18 cellular contexts compared by ENCODE assay signal in the genomic region with DNA sequence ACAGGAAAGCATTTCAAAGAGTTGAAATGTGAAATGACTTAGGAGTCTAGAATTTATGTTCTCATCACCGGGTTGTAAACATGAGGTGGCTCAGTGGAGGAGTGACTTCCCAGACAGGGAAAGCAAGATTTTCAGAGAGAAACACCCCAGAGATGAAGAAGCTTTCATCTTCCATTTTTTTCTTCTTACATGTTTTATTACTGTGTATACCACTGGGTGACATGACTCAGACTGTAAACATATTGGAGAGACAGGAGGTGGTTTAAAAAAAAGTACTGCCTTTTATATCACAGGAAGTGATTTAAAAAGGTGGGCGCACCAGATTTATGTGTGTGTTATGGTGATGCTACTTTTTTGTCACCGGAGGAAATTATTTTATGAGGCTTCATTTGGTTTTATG.
DNase-seq lines count a peak whose midpoint lies in the region; ATAC-seq and TF ChIP-seq lines count a peak whose summit lies in the region.
"Had no signal": no experiment of that assay in that cellular context is flagged by ENCODE, and none has a peak within 500 bp of the region (broad histone marks: within the 10 kb centered on the region; RNA-seq: fewer than 3 reads in every experiment).

No MANE protein-coding gene starts in this region.

- H3K4me3 Mint-ChIP-seq in CD8-positive, alpha-beta T cell = no peak overlapping the region
- H3K4me3 Mint-ChIP-seq: activated CD8-positive, alpha-beta memory T cell treated with anti-CD3 and anti-CD28 coated beads, Interleukin-2, amount 10 ng/mL, durations not matched to agents 7 days and 5 days; natural killer cell treated with Interleukin-12 subunit alpha and Interleukin-12 subunit beta and Interleukin-15 and Interleukin-18, amount 100 ng/mL, for 72 hours had no signal

- no peaks in the 10 kb centered on the region for H3K36me3 Mint-ChIP-seq in CD8-positive, alpha-beta T cell

- no peaks in the 10 kb centered on the region for H3K4me1 Mint-ChIP-seq in CD8-positive, alpha-beta T cell (ENCODE audit: low read depth)
- H3K4me1 Mint-ChIP-seq: activated CD8-positive, alpha-beta memory T cell treated with anti-CD3 and anti-CD28 coated beads, Interleukin-2, amount 10 ng/mL, durations not matched to agents 7 days and 5 days had no signal

- DNase-seq in AG08395 (ENCODE audit: low spot score) (peak; percentile 30), cardiac fibroblast (ENCODE audit: low read depth in 2 of 2) (peak; percentile 13 to 27), middle frontal gyrus (ENCODE audit: extremely low spot score, low spot score) (peak; percentile 4), DMS153 (lab: John Stamatoyannopoulos, UW) (no peak)
- DNase-seq in Jurkat, Clone E6-1 (ENCODE audit: low read depth, low spot score) = peak; percentile 2
- DNase-seq in CD8-positive, alpha-beta T cell = no peak
- DNase-seq: activated CD8-positive, alpha-beta memory T cell treated with anti-CD3 and anti-CD28 coated beads, Interleukin-2, amount 10 ng/mL, durations not matched to agents 7 days and 5 days; Calu3; central memory CD4-positive, alpha-beta T cell; left ventricle myocardium inferior; NCI-H1436 treated with DMSO at 0.1 percent for 48 hours; stimulated activated CD4-positive, alpha-beta T cell treated with anti-CD3 and anti-CD28 coated beads, Interleukin-2, amount 100 ng/mL, for 48 hours had no signal

- ATAC-seq in HG03460 (IDR thresholded peaks at IDR 0.05; ENCODE audit: unreplicated experiment) = no peak
- no peak for ATAC-seq in HG03045 (IDR thresholded peaks at IDR 0.05; ENCODE audit: unreplicated experiment)
- no peak for ATAC-seq in CD8-positive, alpha-beta T cell
- ATAC-seq: activated CD8-positive, alpha-beta memory T cell treated with anti-CD3 and anti-CD28 coated beads, Interleukin-2, amount 10 ng/mL, durations not matched to agents 7 days and 5 days; natural killer cell treated with Interleukin-12 subunit alpha and Interleukin-12 subunit beta and Interleukin-15 and Interleukin-18, amount 100 ng/mL, for 72 hours had no signal

- H3K9me3 Mint-ChIP-seq in CD8-positive, alpha-beta T cell = peaks cover 7% of the 10 kb centered on the region
- H3K9me3 Mint-ChIP-seq: natural killer cell treated with Interleukin-12 subunit alpha and Interleukin-12 subunit beta and Interleukin-15 and Interleukin-18, amount 100 ng/mL, for 72 hours had no signal

- no peak overlapping the region for H3K4me3 ChIP-seq in Jurkat, Clone E6-1 (ENCODE audit: low read length)
- no peak overlapping the region for H3K4me3 ChIP-seq in cardiac fibroblast (replicated peaks in 1 of 2; ENCODE audit: low read depth in 2 of 2, low read length in 2 of 2)
- H3K4me3 ChIP-seq in CD8-positive, alpha-beta T cell (ENCODE audit: low read depth, low read length) = no peak overlapping the region
- H3K4me3 ChIP-seq: left ventricle myocardium inferior, right atrium auricular region, tibial nerve had no signal

- H3K9me3 ChIP-seq in CD8-positive, alpha-beta T cell (ENCODE audit: low read length) = no peaks in the 10 kb centered on the region

- H3K27ac ChIP-seq in CD8-positive, alpha-beta T cell (ENCODE audit: low read depth, low read length) = no peak overlapping the region
- H3K27ac ChIP-seq: KMS-11, left ventricle myocardium inferior, right atrium auricular region had no signal

- peaks cover 13% of the 10 kb centered on the region for H3K27me3 Mint-ChIP-seq in CD8-positive, alpha-beta T cell (ENCODE audit: low read depth)
- H3K27me3 Mint-ChIP-seq: activated CD8-positive, alpha-beta memory T cell treated with anti-CD3 and anti-CD28 coated beads, Interleukin-2, amount 10 ng/mL, durations not matched to agents 7 days and 5 days had no signal

- no peak for TF ChIP-seq CTCF in cardiac fibroblast (IDR thresholded peaks at IDR 0.05; ENCODE audit: low read depth, low read length)
- no peak for TF ChIP-seq CTCF in CD8-positive, alpha-beta T cell (IDR thresholded peaks at IDR 0.05)

- POLR2A ChIA-PET in CD8-positive, alpha-beta T cell (lab: Charles Lee) = no interaction called here

- no peaks in the 10 kb centered on the region for H3K27me3 ChIP-seq in CD8-positive, alpha-beta T cell (ENCODE audit: insufficient read depth, low read length)
- H3K27me3 ChIP-seq: right atrium auricular region, tibial nerve had no signal

- H3K27ac Mint-ChIP-seq in CD8-positive, alpha-beta T cell = no peak overlapping the region
- H3K27ac Mint-ChIP-seq: activated CD8-positive, alpha-beta memory T cell treated with anti-CD3 and anti-CD28 coated beads, Interleukin-2, amount 10 ng/mL, durations not matched to agents 7 days and 5 days; natural killer cell treated with Interleukin-12 subunit alpha and Interleukin-12 subunit beta and Interleukin-15 and Interleukin-18, amount 100 ng/mL, for 72 hours had no signal

- H3K36me3 ChIP-seq in CD8-positive, alpha-beta T cell (ENCODE audit: insufficient read depth, low read length) = no peaks in the 10 kb centered on the region
- H3K36me3 ChIP-seq: left ventricle myocardium inferior, right atrium auricular region, tibial nerve had no signal

- intact Hi-C loops in CD8-positive, alpha-beta T cell (cut with DNase I, micrococcal nuclease) = no loop called here

- H3K4me1 ChIP-seq in CD8-positive, alpha-beta T cell (ENCODE audit: insufficient read depth, low read length) = no peaks in the 10 kb centered on the region
- H3K4me1 ChIP-seq: left ventricle myocardium inferior, right atrium auricular region, tibial nerve had no signal

- CTCF ChIA-PET in CD8-positive, alpha-beta T cell (lab: Charles Lee) = no interaction called here

Comparison
In these comparisons a context has a peak if more than half of its experiments do, and no peak if none do; other contexts are left out.
1. DNase-seq: peak in AG08395 (single experiment), Jurkat, Clone E6-1 (single experiment), cardiac fibroblast (2 of 2) and middle frontal gyrus (single experiment); none in DMS153 (single experiment) and CD8-positive, alpha-beta T cell (0 of 7).